8 cellular contexts compared by ENCODE assay signal in the genomic region with DNA sequence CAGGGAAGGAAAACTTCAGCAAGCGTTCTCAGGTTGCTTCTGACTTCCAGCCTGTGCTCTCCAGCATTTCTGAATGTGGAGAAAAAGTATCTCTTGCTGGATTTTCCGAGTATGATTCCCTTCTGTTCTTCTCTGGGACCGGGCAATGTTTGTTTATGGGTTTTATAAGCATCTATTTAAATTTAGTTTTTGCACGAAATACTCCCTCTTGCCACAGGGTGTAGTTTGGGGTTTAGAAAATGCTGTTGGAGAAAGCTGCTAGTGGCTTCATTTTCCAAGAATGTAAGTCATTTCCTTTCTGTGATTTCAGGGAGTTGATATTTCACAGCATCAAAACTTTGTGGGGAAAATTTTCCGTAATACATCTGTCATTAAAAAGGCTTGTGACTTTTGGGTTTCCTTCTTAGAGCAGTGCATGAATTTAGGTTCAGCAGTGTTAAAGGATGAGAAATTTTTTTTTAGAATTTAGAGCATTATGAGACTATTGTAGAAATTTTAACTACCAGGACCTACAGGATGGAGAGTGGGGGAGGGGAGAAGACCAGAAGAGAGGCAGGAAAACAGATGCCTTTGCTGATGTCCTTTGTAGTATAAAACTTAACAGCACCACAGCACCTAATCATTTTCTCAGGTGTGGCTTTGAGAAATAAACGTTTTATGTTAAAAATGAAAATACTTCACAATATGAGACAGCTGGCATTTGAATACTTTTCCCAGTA. TPM values are rescaled to one million over a fixed set of nuclear protein-coding genes. Genes with fewer than 3 reads are reported as not detected.
DNase-seq lines count a peak whose midpoint lies in the region; ATAC-seq and TF ChIP-seq lines count a peak whose summit lies in the region.

No MANE protein-coding gene starts in this region.

- no peak for DNase-seq in activated CD4-positive, alpha-beta T cell treated with anti-CD3 and anti-CD28 coated beads for 36 hours
- no peak for DNase-seq in activated CD4-positive, alpha-beta T cell treated with anti-CD3 and anti-CD28 coated beads, Interleukin-2, amount 50 U/mL, for 1 hour
- DNase-seq in NCI-H345 treated with DMSO at 0.1 percent for 48 hours (lab: John Stamatoyannopoulos, UW; ENCODE audit: unreplicated experiment) = peak; percentile 16
- peak in 2 of 61 donors; percentile 12 to 30 for DNase-seq in caudate nucleus (lab: John Stamatoyannopoulos, UW)
- no peak for DNase-seq in lung (ENCODE audit: low spot score)
- DNase-seq in upper lobe of left lung = no peak
- DNase-seq in left lobe of liver (ENCODE audit: low spot score) = no peak
- no peak for DNase-seq in DMS153 (lab: John Stamatoyannopoulos, UW)

- no peaks in the 10 kb centered on the region for H3K36me3 Mint-ChIP-seq in activated CD4-positive, alpha-beta T cell treated with anti-CD3 and anti-CD28 coated beads for 36 hours (ENCODE audit: low read depth)

- H3K36me3 ChIP-seq in lung (ENCODE audit: control insufficient read depth in 2 of 2, insufficient read depth in 2 of 2, low read length in 2 of 2) (no peaks in the 10 kb centered on the region), upper lobe of left lung (no peaks in the 10 kb centered on the region)

- no peak for TF ChIP-seq POLR2A in upper lobe of left lung (IDR thresholded peaks at IDR 0.05)

- peak overlapping the region; percentile 79 for H3K27ac Mint-ChIP-seq in activated CD4-positive, alpha-beta T cell treated with anti-CD3 and anti-CD28 coated beads for 36 hours

- H3K4me1 ChIP-seq in lung (ENCODE audit: control insufficient read depth in 2 of 2, insufficient read depth in 2 of 2, low read length in 2 of 2) = no peaks in the 10 kb centered on the region
- peaks cover 7 to 16% (median 10%) of the 10 kb centered on the region in 4 donors for H3K4me1 ChIP-seq in upper lobe of left lung

- H3K27ac ChIP-seq in caudate nucleus (ENCODE audit: low read depth, low read length) = peak overlapping the region; percentile 44
- H3K27ac ChIP-seq in lung (ENCODE audit: low read depth in 1 of 2, low read length in 1 of 2) = peak overlapping the region in 1 of 2 donors; percentile 85
- peak overlapping the region in 3 of 4 donors; percentile 92 to 98 (median 98) for H3K27ac ChIP-seq in upper lobe of left lung

- no peak for TF ChIP-seq CTCF in lung (IDR thresholded peaks at IDR 0.05; ENCODE audit: control extremely low read depth, extremely low read depth)
- TF ChIP-seq CTCF in upper lobe of left lung (IDR thresholded peaks at IDR 0.05) = peak in 4 of 6 experiments; percentile 19 to 31 (median 24)

- CTCF ChIA-PET in activated CD4-positive, alpha-beta T cell treated with anti-CD3 and anti-CD28 coated beads for 36 hours (lab: Charles Lee) = interaction anchor here (0.6 to 2.4 kb wide), 14 partner anchors 9 to 555 kb away, joined by 3 to 16 read pairs (median 4); no protein-coding TSS in a partner anchor

- TF ChIP-seq EP300 in upper lobe of left lung (IDR thresholded peaks at IDR 0.05) = no peak

- peaks cover 18% of the 10 kb centered on the region for H3K27me3 Mint-ChIP-seq in activated CD4-positive, alpha-beta T cell treated with anti-CD3 and anti-CD28 coated beads for 36 hours

- intact Hi-C loops in activated CD4-positive, alpha-beta T cell treated with anti-CD3 and anti-CD28 coated beads for 36 hours (cut with DNase I, micrococcal nuclease) = loop anchor here (2.0 to 10.0 kb wide), 11 partner anchors 24 to 900 kb away; partner anchors contain the start of genes GPR137C (in 1 of the 2), NIN (in 1 of the 2), RTRAF (in 1 of the 2) and TMX1 (in 1 of the 2)

- H3K4me3 ChIP-seq in lung (peak overlapping the region; percentile 2), upper lobe of left lung (peak overlapping the region in 3 of 4 donors; percentile 79 to 91 (median 89))

- WGBS in lung, 2 donors = 6 to 10% methylated on average over 6 of the region's 6 CpGs
- 10 to 12% methylated on average over 6 of the region's 6 CpGs for WGBS in upper lobe of left lung, 2 donors

- H3K4me1 Mint-ChIP-seq in activated CD4-positive, alpha-beta T cell treated with anti-CD3 and anti-CD28 coated beads for 36 hours = peaks cover 22% of the 10 kb centered on the region

- no peaks in the 10 kb centered on the region for H3K9me3 Mint-ChIP-seq in activated CD4-positive, alpha-beta T cell treated with anti-CD3 and anti-CD28 coated beads for 36 hours (ENCODE audit: low read depth)

- peak overlapping the region; percentile 80 for H3K4me3 Mint-ChIP-seq in activated CD4-positive, alpha-beta T cell treated with anti-CD3 and anti-CD28 coated beads for 36 hours

- POLR2A ChIA-PET in activated CD4-positive, alpha-beta T cell treated with anti-CD3 and anti-CD28 coated beads for 36 hours (lab: Charles Lee) = no interaction called here

- H3K27me3 ChIP-seq in lung (ENCODE audit: control insufficient read depth, insufficient read depth) (no peaks in the 10 kb centered on the region), upper lobe of left lung (no peaks in the 10 kb centered on the region)

- no peak for ATAC-seq in activated CD4-positive, alpha-beta T cell treated with anti-CD3 and anti-CD28 coated beads for 36 hours
- ATAC-seq in lung (ENCODE audit: insufficient read depth, low FRiP score) = no peak
- peak in 1 of 2 donors; percentile 10 for ATAC-seq in upper lobe of left lung (ENCODE audit: low FRiP score in 2 of 2)
- no peak for ATAC-seq in left lobe of liver

- H3K9me3 ChIP-seq in lung (ENCODE audit: control insufficient read depth in 2 of 2, insufficient read depth in 1 of 2, low read length in 1 of 2) = no peaks in the 10 kb centered on the region
- no peaks in the 10 kb centered on the region for H3K9me3 ChIP-seq in upper lobe of left lung

RNA-seq across cellular contexts. Expression of gene FRMD6, which starts 1.5 kb away (rescaled TPM):
- 1 to 10 TPM; 7.5 to 8.0 TPM for total RNA-seq in activated CD4-positive, alpha-beta T cell treated with anti-CD3 and anti-CD28 coated beads for 36 hours
- total RNA-seq in lung (10 to 100 TPM; 13.8 to 27.2 TPM), upper lobe of left lung (10 to 100 TPM in 3 of 6 donors, 1 to 10 TPM in 3; 4.9 to 21.0 (median 10.5) TPM), left lobe of liver (5.6 TPM)
- polyA plus RNA-seq in lung = 1 to 10 TPM; 3.2 to 3.4 TPM
